Comparison of ENCODE assay signal across 16 cellular contexts in the genomic region with DNA sequence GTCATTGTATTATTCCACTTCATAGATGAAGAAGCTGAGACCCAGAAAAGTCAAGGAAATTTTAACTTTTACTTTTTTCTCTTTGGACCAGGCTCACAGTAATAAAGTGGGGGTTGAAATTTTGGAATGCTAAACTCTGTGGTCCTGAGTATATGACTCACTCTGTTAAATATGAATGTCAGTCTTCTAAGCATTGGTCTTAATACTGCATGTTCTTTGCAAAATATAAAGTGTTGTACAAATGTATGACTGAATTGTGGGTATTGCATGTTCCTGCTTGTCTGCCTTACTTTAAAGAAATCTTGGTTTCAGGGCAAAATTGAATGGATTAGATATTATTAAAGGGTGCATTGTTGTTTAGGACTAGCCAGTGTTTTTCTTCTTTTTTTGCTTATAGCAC.
"Had no signal": no experiment of that assay in that cellular context is flagged by ENCODE, and none has a peak within 500 bp of the region (broad histone marks: within the 10 kb centered on the region; RNA-seq: fewer than 3 reads in every experiment).

No MANE protein-coding gene starts in this region.

- FAIRE-seq: keratinocyte had no signal

- DNase-seq: activated CD4-positive, alpha-beta T cell treated with anti-CD3 and anti-CD28 coated beads, Interleukin-2, amount 50 U/mL, for 4 hours; activated CD4-positive, CD25-positive, alpha-beta regulatory T cell treated with anti-CD3 and anti-CD28 coated beads, Interleukin-2, amount 50 U/mL, for 72 hours; activated naive CD4-positive, alpha-beta T cell treated with anti-CD3 and anti-CD28 coated beads, Interleukin-2, amount 10 ng/mL, durations not matched to agents 7 days and 5 days; body of pancreas; effector memory CD4-positive, alpha-beta T cell; hippocampal formation; mucosa of descending colon; naive thymus-derived CD4-positive, alpha-beta T cell; T1000; thyroid gland had no signal

- H3K27ac ChIP-seq: body of pancreas, epithelial cell of prostate, neutrophil, thyroid gland, vagina had no signal

- H3K9me3 ChIP-seq: body of pancreas, neutrophil, thyroid gland, vagina had no signal

- H3K4me3 ChIP-seq: body of pancreas, mucosa of descending colon, thyroid gland, vagina had no signal

- H3K4me1 ChIP-seq: body of pancreas, thyroid gland, vagina had no signal

- ATAC-seq: body of pancreas; left lobe of liver; mucosa of descending colon; naive thymus-derived CD4-positive, alpha-beta T cell; stimulated activated effector memory CD8-positive, alpha-beta T cell treated with anti-CD3 and anti-CD28 coated beads, Interleukin-12 subunit alpha, Interleukin-12 subunit beta, amount 100 ng/mL, for 72 hours had no signal

- H3K27me3 ChIP-seq: body of pancreas, neutrophil, thyroid gland, vagina had no signal

- H3K36me3 ChIP-seq: neutrophil, thyroid gland, vagina had no signal
